In genomic region chr11:65134240-65134951, GRCh38 we compare ENCODE assay signal across 8 cellular contexts. TPM values are rescaled to one million over a fixed set of nuclear protein-coding genes. Genes with fewer than 3 reads are reported as not detected.
A peak's percentile ranks its signal among the peaks of the same experiment; 100 is the strongest.
DNase-seq lines count a peak whose midpoint lies in the region; ATAC-seq and TF ChIP-seq lines count a peak whose summit lies in the region.

SYVN1 (minus strand) TSS chr11:65134519; CDS start chr11:65133601, 918 bp downstream.

- H3K27me3 ChIP-seq in duodenal mucosa (ENCODE audit: control insufficient read depth in 1 of 2, insufficient read depth in 2 of 2, low read length in 2 of 2) (no peaks in the 10 kb centered on the region), lower lobe of right lung (ENCODE audit: low read depth) (no peaks in the 10 kb centered on the region)

- peak within 1 kb of the TSS; percentile 85 to 99 for H3K9ac ChIP-seq in duodenal mucosa (ENCODE audit: low read depth in 1 of 2, low read length in 2 of 2)

- H3K9me3 Mint-ChIP-seq in activated CD4-positive, alpha-beta memory T cell treated with anti-CD3 and anti-CD28 coated beads for 36 hours: no peaks in the 10 kb centered on the region

- peaks cover 9% of the 10 kb centered on the region for H3K36me3 Mint-ChIP-seq in activated CD4-positive, alpha-beta memory T cell treated with anti-CD3 and anti-CD28 coated beads for 36 hours

- H3K9me3 ChIP-seq in duodenal mucosa (ENCODE audit: control insufficient read depth in 1 of 2, low read length in 2 of 2) (no peaks in the 10 kb centered on the region), lower lobe of right lung (no peaks in the 10 kb centered on the region)

- H3K4me3 Mint-ChIP-seq in activated CD4-positive, alpha-beta memory T cell treated with anti-CD3 and anti-CD28 coated beads for 36 hours: peak within 1 kb of the TSS; percentile 99

- H3K36me3 ChIP-seq in duodenal mucosa (ENCODE audit: control insufficient read depth in 1 of 2, insufficient read depth in 2 of 2, low read length in 2 of 2): peaks cover 28 to 36% of the 10 kb centered on the region in 2 donors
- peaks cover 37% of the 10 kb centered on the region for H3K36me3 ChIP-seq in lower lobe of right lung

- no peaks in the 10 kb centered on the region for H3K27me3 Mint-ChIP-seq in activated CD4-positive, alpha-beta memory T cell treated with anti-CD3 and anti-CD28 coated beads for 36 hours

- no peak for TF ChIP-seq CTCF in lower lobe of right lung (IDR thresholded peaks at IDR 0.05)

- ATAC-seq in GM19395 (IDR thresholded peaks at IDR 0.05; ENCODE audit: unreplicated experiment): peak; percentile 70
- ATAC-seq in HG03558 (IDR thresholded peaks at IDR 0.05; ENCODE audit: extremely low read depth, unreplicated experiment): peak; percentile 26
- ATAC-seq in lower lobe of right lung: peak; percentile 93 to 94

- H3K4me1 Mint-ChIP-seq in activated CD4-positive, alpha-beta memory T cell treated with anti-CD3 and anti-CD28 coated beads for 36 hours (ENCODE audit: low read depth): peaks cover 31% of the 10 kb centered on the region

- H3K4me1 ChIP-seq in duodenal mucosa (ENCODE audit: control insufficient read depth in 1 of 2, insufficient read depth in 2 of 2, low read length in 2 of 2): peaks cover 31 to 46% of the 10 kb centered on the region in 2 donors
- H3K4me1 ChIP-seq in lower lobe of right lung: peaks cover 29% of the 10 kb centered on the region

- H3K27ac ChIP-seq in duodenal mucosa (ENCODE audit: low read depth, low read length): peak within 1 kb of the TSS; percentile 97
- peak within 1 kb of the TSS; percentile 99 for H3K27ac ChIP-seq in lower lobe of right lung

- peak within 1 kb of the TSS; percentile 99 for H3K27ac Mint-ChIP-seq in activated CD4-positive, alpha-beta memory T cell treated with anti-CD3 and anti-CD28 coated beads for 36 hours

- intact Hi-C loops in activated CD4-positive, alpha-beta memory T cell treated with anti-CD3 and anti-CD28 coated beads for 36 hours (cut with micrococcal nuclease): loop anchor here (1.0 to 10.0 kb wide), 4 partner anchors 12 to 130 kb away; partner anchors contain the start of genes CDCA5, FAU, MRPL49 and POLA2
- intact Hi-C loops in lower lobe of right lung (cut with DNase I): no loop called here

- H3K4me3 ChIP-seq in duodenal mucosa (ENCODE audit: low read depth in 1 of 2, low read length in 2 of 2): peak within 1 kb of the TSS; percentile 78 to 94
- peak within 1 kb of the TSS; percentile 98 for H3K4me3 ChIP-seq in lower lobe of right lung

- CTCF ChIA-PET in activated CD4-positive, alpha-beta memory T cell treated with anti-CD3 and anti-CD28 coated beads for 36 hours (lab: Charles Lee): interaction anchor here (1.3 to 4.1 kb wide), 7 partner anchors 10 to 196 kb away, joined by 4 to 24 read pairs (median 7); partner anchors contain the start of genes CAPN1, FAU, MRPL49 and TM7SF2

- DNase-seq in C1 segment of cervical spinal cord (lab: John Stamatoyannopoulos, UW) (peak; percentile 83 to 97 (median 93)), NCI-H82 treated with DMSO at 0.1 percent for 48 hours (lab: John Stamatoyannopoulos, UW; ENCODE audit: unreplicated experiment) (peak; percentile 72), lower lobe of right lung (peak; percentile 93)
- DNase-seq in activated CD4-positive, alpha-beta memory T cell treated with anti-CD3 and anti-CD28 coated beads for 36 hours: peak; percentile 94
- peak; percentile 85 to 91 (median 88) for DNase-seq in stimulated activated CD4-positive, alpha-beta T cell treated with anti-CD3 and anti-CD28 coated beads, TNF-alpha, amount 100 ng/mL, for 24 hours (ENCODE audit: low read depth in 3 of 3)

- POLR2A ChIA-PET in activated CD4-positive, alpha-beta memory T cell treated with anti-CD3 and anti-CD28 coated beads for 36 hours (lab: Charles Lee): interaction anchor here (1.0 to 2.9 kb wide), 17 partner anchors 8 to 338 kb away, joined by 3 to 32 read pairs (median 5); partner anchors contain the start of genes CAPN1, FAU, MRPL49 and POLA2

RNA-seq across cellular contexts. Expression of gene SYVN1, which starts in this region (rescaled TPM):
- 10 to 100 TPM; 24.5 to 26.2 TPM for total RNA-seq in activated CD4-positive, alpha-beta memory T cell treated with anti-CD3 and anti-CD28 coated beads for 36 hours
- total RNA-seq in lower lobe of right lung: 68.1 TPM

Comparison
In these comparisons a context has a peak if more than half of its experiments do, and no peak if none do; other contexts are left out.
1. Peak in every context shown above with its lines: DNase-seq, ATAC-seq, H3K4me3 ChIP-seq and H3K27ac ChIP-seq.
2. ATAC-seq: peak in every context shown above with its lines; median percentile 94 in lower lobe of right lung; 70 in GM19395; 26 in HG03558.